14 cellular contexts compared by ENCODE assay signal in genomic region chr11:120586072-120586471, GRCh38.
DNase-seq lines count a peak whose midpoint lies in the region; ATAC-seq and TF ChIP-seq lines count a peak whose summit lies in the region.
"Had no signal": no experiment of that assay in that cellular context is flagged by ENCODE, and none has a peak within 500 bp of the region (broad histone marks: within the 10 kb centered on the region; RNA-seq: fewer than 3 reads in every experiment).

No MANE protein-coding gene starts in this region.

- no peak overlapping the region for H3K27ac ChIP-seq in spleen
- H3K27ac ChIP-seq: BLaER1 had no signal

- intact Hi-C loops in spleen (cut with DNase I; ENCODE audit: low total_unique reads) = no loop called here

- peaks cover 0 to 35% (median 0%) of the 10 kb centered on the region in 7 donors for H3K27me3 ChIP-seq in spleen (replicated peaks in 1 of 7)
- H3K27me3 ChIP-seq: BLaER1 had no signal

- ATAC-seq in activated naive CD8-positive, alpha-beta T cell treated with anti-CD3 and anti-CD28 coated beads, Interleukin-2, amount 50 U/mL, for 24 hours = no peak
- ATAC-seq in stimulated activated memory B cell treated with anti-CD40 and anti-IgM and Interleukin-4, amounts not matched to agents 10 μg/mL and 1 μg/mL and 100 μg/mL, for 72 hours = no peak

- H3K9me3 Mint-ChIP-seq in activated naive CD8-positive, alpha-beta T cell treated with anti-CD3 and anti-CD28 coated beads for 36 hours = peaks cover 8% of the 10 kb centered on the region
- peaks cover 16% of the 10 kb centered on the region for H3K9me3 Mint-ChIP-seq in activated naive CD8-positive, alpha-beta T cell treated with anti-CD3 and anti-CD28 coated beads, Interleukin-2, amount 50 U/mL, for 24 hours
- H3K9me3 Mint-ChIP-seq in chondrocyte (ENCODE audit: low read depth) = peaks cover 20% of the 10 kb centered on the region
- peaks cover 8% of the 10 kb centered on the region for H3K9me3 Mint-ChIP-seq in stimulated activated memory B cell treated with anti-CD40 and anti-IgM and Interleukin-4, amounts not matched to agents 10 μg/mL and 1 μg/mL and 100 μg/mL, for 72 hours

- H3K9me3 ChIP-seq in spleen = peaks cover 0 to 21% (median 16%) of the 10 kb centered on the region in 8 donors

- peaks cover 0 to 6% (median 0%) of the 10 kb centered on the region in 6 donors for H3K4me1 ChIP-seq in spleen
- H3K4me1 ChIP-seq: BLaER1 had no signal

- no peaks in the 10 kb centered on the region for H3K36me3 ChIP-seq in spleen
- H3K36me3 ChIP-seq: BLaER1 had no signal

- peaks cover 2% of the 10 kb centered on the region for H3K4me1 Mint-ChIP-seq in activated naive CD8-positive, alpha-beta T cell treated with anti-CD3 and anti-CD28 coated beads for 36 hours
- H3K4me1 Mint-ChIP-seq in activated naive CD8-positive, alpha-beta T cell treated with anti-CD3 and anti-CD28 coated beads, Interleukin-2, amount 50 U/mL, for 24 hours = peaks cover 5% of the 10 kb centered on the region
- no peaks in the 10 kb centered on the region for H3K4me1 Mint-ChIP-seq in chondrocyte (ENCODE audit: low read depth)
- no peaks in the 10 kb centered on the region for H3K4me1 Mint-ChIP-seq in stimulated activated memory B cell treated with anti-CD40 and anti-IgM and Interleukin-4, amounts not matched to agents 10 μg/mL and 1 μg/mL and 100 μg/mL, for 72 hours
- H3K4me1 Mint-ChIP-seq: CD4-positive, alpha-beta memory T cell had no signal

- peak overlapping the region; percentile 6 for H3K27ac Mint-ChIP-seq in activated naive CD8-positive, alpha-beta T cell treated with anti-CD3 and anti-CD28 coated beads for 36 hours
- H3K27ac Mint-ChIP-seq in activated naive CD8-positive, alpha-beta T cell treated with anti-CD3 and anti-CD28 coated beads, Interleukin-2, amount 50 U/mL, for 24 hours = no peak overlapping the region
- H3K27ac Mint-ChIP-seq in chondrocyte (ENCODE audit: unreplicated experiment) = no peak overlapping the region
- H3K27ac Mint-ChIP-seq in stimulated activated memory B cell treated with anti-CD40 and anti-IgM and Interleukin-4, amounts not matched to agents 10 μg/mL and 1 μg/mL and 100 μg/mL, for 72 hours = no peak overlapping the region
- H3K27ac Mint-ChIP-seq: CD14-positive monocyte; CD4-positive, alpha-beta memory T cell; H9 had no signal

- peaks cover 36% of the 10 kb centered on the region for H3K27me3 Mint-ChIP-seq in activated naive CD8-positive, alpha-beta T cell treated with anti-CD3 and anti-CD28 coated beads for 36 hours
- peaks cover 31% of the 10 kb centered on the region for H3K27me3 Mint-ChIP-seq in activated naive CD8-positive, alpha-beta T cell treated with anti-CD3 and anti-CD28 coated beads, Interleukin-2, amount 50 U/mL, for 24 hours
- peaks cover 14% of the 10 kb centered on the region for H3K27me3 Mint-ChIP-seq in chondrocyte (ENCODE audit: low read depth)
- H3K27me3 Mint-ChIP-seq in stimulated activated memory B cell treated with anti-CD40 and anti-IgM and Interleukin-4, amounts not matched to agents 10 μg/mL and 1 μg/mL and 100 μg/mL, for 72 hours = peaks cover 67% of the 10 kb centered on the region

- no peak overlapping the region for H3K4me3 Mint-ChIP-seq in activated naive CD8-positive, alpha-beta T cell treated with anti-CD3 and anti-CD28 coated beads for 36 hours
- no peak overlapping the region for H3K4me3 Mint-ChIP-seq in activated naive CD8-positive, alpha-beta T cell treated with anti-CD3 and anti-CD28 coated beads, Interleukin-2, amount 50 U/mL, for 24 hours
- H3K4me3 Mint-ChIP-seq in chondrocyte (ENCODE audit: unreplicated experiment) = no peak overlapping the region
- H3K4me3 Mint-ChIP-seq in stimulated activated memory B cell treated with anti-CD40 and anti-IgM and Interleukin-4, amounts not matched to agents 10 μg/mL and 1 μg/mL and 100 μg/mL, for 72 hours = no peak overlapping the region
- H3K4me3 Mint-ChIP-seq: CD14-positive monocyte; CD4-positive, alpha-beta memory T cell; H9 had no signal

- WGBS in spleen, 5 donors = 58 to 68% (median 60%) methylated on average over 3 of the region's 3 CpGs

- H3K36me3 Mint-ChIP-seq in activated naive CD8-positive, alpha-beta T cell treated with anti-CD3 and anti-CD28 coated beads for 36 hours = no peaks in the 10 kb centered on the region
- no peaks in the 10 kb centered on the region for H3K36me3 Mint-ChIP-seq in activated naive CD8-positive, alpha-beta T cell treated with anti-CD3 and anti-CD28 coated beads, Interleukin-2, amount 50 U/mL, for 24 hours (ENCODE audit: low read depth)
- peaks cover 1% of the 10 kb centered on the region for H3K36me3 Mint-ChIP-seq in chondrocyte (ENCODE audit: low read depth)
- H3K36me3 Mint-ChIP-seq in stimulated activated memory B cell treated with anti-CD40 and anti-IgM and Interleukin-4, amounts not matched to agents 10 μg/mL and 1 μg/mL and 100 μg/mL, for 72 hours = no peaks in the 10 kb centered on the region
- H3K36me3 Mint-ChIP-seq: CD14-positive monocyte; CD4-positive, alpha-beta memory T cell had no signal

- no peak for TF ChIP-seq POLR2A in spleen (IDR thresholded peaks at IDR 0.05)

- TF ChIP-seq CTCF in chondrocyte (IDR thresholded peaks at IDR 0.05) (no peak), spleen (IDR thresholded peaks at IDR 0.05 in 8 of 11, conservative IDR thresholded peaks at IDR 0.05 in 3 of 11) (no peak)

- no peak overlapping the region for H3K4me3 ChIP-seq in spleen
- H3K4me3 ChIP-seq: BLaER1 had no signal

- DNase-seq in activated naive CD8-positive, alpha-beta T cell treated with anti-CD3 and anti-CD28 coated beads for 36 hours = no peak
- DNase-seq in activated naive CD8-positive, alpha-beta T cell treated with anti-CD3 and anti-CD28 coated beads, Interleukin-2, amount 50 U/mL, for 24 hours = no peak
- DNase-seq in chondrocyte (ENCODE audit: low spot score) (peak; percentile 2), spleen (peak; percentile 10), NCI-H1105 treated with DMSO at 0.1 percent for 48 hours (lab: John Stamatoyannopoulos, UW) (no peak), DMS 273 treated with DMSO at 0.1 percent for 48 hours (lab: John Stamatoyannopoulos, UW) (no peak)
- DNase-seq: 8988T; CD4-positive, alpha-beta memory T cell; DMS79 treated with DMSO at 0.1 percent for 48 hours; GF-D8; H9 had no signal

Comparison
In these comparisons a context has a peak if more than half of its experiments do, and no peak if none do; other contexts are left out.
1. DNase-seq: peak in chondrocyte (single experiment) and spleen (single experiment); none in activated naive CD8-positive, alpha-beta T cell treated with anti-CD3 and anti-CD28 coated beads for 36 hours (single experiment), activated naive CD8-positive, alpha-beta T cell treated with anti-CD3 and anti-CD28 coated beads, Interleukin-2, amount 50 U/mL, for 24 hours (single experiment), NCI-H1105 treated with DMSO at 0.1 percent for 48 hours (single experiment) and DMS 273 treated with DMSO at 0.1 percent for 48 hours (single experiment).